In genomic region chr11:34053161-34053686, GRCh38 we compare ENCODE assay signal across 9 cellular contexts. TPM values are rescaled to one million over a fixed set of nuclear protein-coding genes. Genes with fewer than 3 reads are reported as not detected.
DNase-seq lines count a peak whose midpoint lies in the region; ATAC-seq, FAIRE-seq and TF ChIP-seq lines count a peak whose summit lies in the region.
"Had no signal": no experiment of that assay in that cellular context is flagged by ENCODE, and none has a peak within 500 bp of the region (broad histone marks: within the 10 kb centered on the region; RNA-seq: fewer than 3 reads in every experiment).

No MANE protein-coding gene starts in this region.

- peaks cover 1% of the 10 kb centered on the region for H3K27me3 Mint-ChIP-seq in activated T-helper 2 cell treated with anti-CD3 and anti-CD28 coated beads, Interferon-gamma antibody, Interleukin-2, Interleukin-4, amounts not matched to agents 10 μg/mL and 5 μg/mL and 100 μg/mL, durations not matched to agents 14 hours and 24 hours and 36 hours (ENCODE audit: low read depth)
- H3K27me3 Mint-ChIP-seq in stimulated activated naive CD8-positive, alpha-beta T cell treated with anti-CD3 and anti-CD28 coated beads, Interleukin-15, amount 100 ng/mL, for 72 hours = peaks cover 8% of the 10 kb centered on the region

- H3K4me3 Mint-ChIP-seq in activated T-helper 2 cell treated with anti-CD3 and anti-CD28 coated beads, Interferon-gamma antibody, Interleukin-2, Interleukin-4, amounts not matched to agents 10 μg/mL and 5 μg/mL and 100 μg/mL, durations not matched to agents 14 hours and 24 hours and 36 hours (ENCODE audit: low read depth) = peak overlapping the region; percentile 93
- H3K4me3 Mint-ChIP-seq in stimulated activated naive CD8-positive, alpha-beta T cell treated with anti-CD3 and anti-CD28 coated beads, Interleukin-15, amount 100 ng/mL, for 72 hours = peak overlapping the region; percentile 93 to 94

- H3K4me1 Mint-ChIP-seq in activated T-helper 2 cell treated with anti-CD3 and anti-CD28 coated beads, Interferon-gamma antibody, Interleukin-2, Interleukin-4, amounts not matched to agents 10 μg/mL and 5 μg/mL and 100 μg/mL, durations not matched to agents 14 hours and 24 hours and 36 hours (ENCODE audit: low read depth) = peaks cover 21% of the 10 kb centered on the region
- H3K4me1 Mint-ChIP-seq in stimulated activated naive CD8-positive, alpha-beta T cell treated with anti-CD3 and anti-CD28 coated beads, Interleukin-15, amount 100 ng/mL, for 72 hours = peaks cover 33% of the 10 kb centered on the region

- H4K20me1 ChIP-seq in neural cell (ENCODE audit: insufficient read depth) = peaks cover 16% of the 10 kb centered on the region

- peaks cover 60% of the 10 kb centered on the region for H3K79me2 ChIP-seq in neural cell (replicated peaks; ENCODE audit: insufficient read depth, low read length)

- peaks cover 15% of the 10 kb centered on the region for H3K36me3 ChIP-seq in BE2C
- H3K36me3 ChIP-seq in HUES48 (ENCODE audit: control insufficient read depth, insufficient read depth, low read length) = peaks cover 33% of the 10 kb centered on the region
- H3K36me3 ChIP-seq in Peyer's patch = peaks cover 0 to 7% (median 0%) of the 10 kb centered on the region in 3 donors
- no peaks in the 10 kb centered on the region for H3K36me3 ChIP-seq in neural cell (ENCODE audit: insufficient read depth, low read length)

- peak overlapping the region; percentile 59 for H3K4me2 ChIP-seq in neural cell (ENCODE audit: low read length)

- TF ChIP-seq POLR2A in Peyer's patch (IDR thresholded peaks at IDR 0.05) = peak in 1 of 2 donors; percentile 21

- FAIRE-seq in GM19239 (lab: Jason Lieb, UNC) = peak; percentile 92
- FAIRE-seq: TTC549 had no signal

- H3K9ac ChIP-seq in HUES48 (ENCODE audit: low read depth, low read length) (peak overlapping the region; percentile 99), neural cell (ENCODE audit: low read length) (peak overlapping the region; percentile 99)

- TF ChIP-seq EP300 in neural cell (conservative IDR thresholded peaks at IDR 0.05; ENCODE audit: poor library complexity, severe bottlenecking) = peak; percentile 45

- H3K9me2 ChIP-seq in neural cell (ENCODE audit: insufficient read depth, low read length) = no peaks in the 10 kb centered on the region

- H3K27ac Mint-ChIP-seq in activated T-helper 2 cell treated with anti-CD3 and anti-CD28 coated beads, Interferon-gamma antibody, Interleukin-2, Interleukin-4, amounts not matched to agents 10 μg/mL and 5 μg/mL and 100 μg/mL, durations not matched to agents 14 hours and 24 hours and 36 hours = peak overlapping the region; percentile 96
- H3K27ac Mint-ChIP-seq in stimulated activated naive CD8-positive, alpha-beta T cell treated with anti-CD3 and anti-CD28 coated beads, Interleukin-15, amount 100 ng/mL, for 72 hours = peak overlapping the region; percentile 99

- no peak for TF ChIP-seq RAD21 in neural cell (conservative IDR thresholded peaks at IDR 0.05)

- H3K9me3 ChIP-seq in BE2C = no peaks in the 10 kb centered on the region
- no peaks in the 10 kb centered on the region for H3K9me3 ChIP-seq in HUES48 (ENCODE audit: control insufficient read depth, insufficient read depth, low read length)
- H3K9me3 ChIP-seq in Peyer's patch = no peaks in the 10 kb centered on the region
- no peaks in the 10 kb centered on the region for H3K9me3 ChIP-seq in neural cell (ENCODE audit: low read length)

- no peaks in the 10 kb centered on the region for H3K4me1 ChIP-seq in BE2C
- peaks cover 23% of the 10 kb centered on the region for H3K4me1 ChIP-seq in HUES48 (ENCODE audit: control insufficient read depth, insufficient read depth, low read length)
- H3K4me1 ChIP-seq in Peyer's patch = peaks cover 4 to 44% (median 14%) of the 10 kb centered on the region in 4 donors

- DNase-seq in BE2C = peak; percentile 69
- DNase-seq in GM19239 (ENCODE audit: insufficient read length, low spot score) = peak; percentile 48
- peak; percentile 79 to 91 (median 85) for DNase-seq in Peyer's patch
- peak; percentile 74 for DNase-seq in activated T-helper 2 cell treated with anti-CD3 and anti-CD28 coated beads, Interferon-gamma antibody, Interleukin-2, Interleukin-4, amounts not matched to agents 10 μg/mL and 5 μg/mL and 100 μg/mL, durations not matched to agents 14 hours and 24 hours and 36 hours (ENCODE audit: low spot score)
- DNase-seq in fibroblast of pulmonary artery (ENCODE audit: low read depth) = peak; percentile 75
- peak; percentile 72 to 80 for DNase-seq in stimulated activated naive CD8-positive, alpha-beta T cell treated with anti-CD3 and anti-CD28 coated beads, Interleukin-15, amount 100 ng/mL, for 72 hours

- no peak for TF ChIP-seq CTCF in BE2C (IDR thresholded peaks at IDR 0.05; ENCODE audit: low read depth, low read length)
- no peak for TF ChIP-seq CTCF in Peyer's patch (IDR thresholded peaks at IDR 0.05)
- TF ChIP-seq CTCF in fibroblast of pulmonary artery (IDR thresholded peaks at IDR 0.05; ENCODE audit: low read length, missing control alignments) = no peak
- no peak for TF ChIP-seq CTCF in neural cell (IDR thresholded peaks at IDR 0.05; ENCODE audit: poor library complexity, severe bottlenecking)

- H3K27me3 ChIP-seq in BE2C (no peaks in the 10 kb centered on the region), HUES48 (ENCODE audit: control insufficient read depth, insufficient read depth, low read length) (no peaks in the 10 kb centered on the region), Peyer's patch (no peaks in the 10 kb centered on the region), neural cell (ENCODE audit: insufficient read depth, low read depth, low read length) (no peaks in the 10 kb centered on the region)

- H3K9me3 Mint-ChIP-seq in activated T-helper 2 cell treated with anti-CD3 and anti-CD28 coated beads, Interferon-gamma antibody, Interleukin-2, Interleukin-4, amounts not matched to agents 10 μg/mL and 5 μg/mL and 100 μg/mL, durations not matched to agents 14 hours and 24 hours and 36 hours = no peaks in the 10 kb centered on the region
- H3K9me3 Mint-ChIP-seq in stimulated activated naive CD8-positive, alpha-beta T cell treated with anti-CD3 and anti-CD28 coated beads, Interleukin-15, amount 100 ng/mL, for 72 hours = no peaks in the 10 kb centered on the region

- intact Hi-C loops in activated T-helper 2 cell treated with anti-CD3 and anti-CD28 coated beads, Interferon-gamma antibody, Interleukin-2, Interleukin-4, amounts not matched to agents 10 μg/mL and 5 μg/mL and 100 μg/mL, durations not matched to agents 14 hours and 24 hours and 36 hours (cut with micrococcal nuclease) = loop anchor here (1.0 to 10.0 kb wide), 4 partner anchors 194 to 796 kb away; partner anchors contain the start of genes ABTB2, CD59 and HIPK3

- peak overlapping the region; percentile 30 for H2AFZ ChIP-seq in neural cell (ENCODE audit: low read depth, low read length)

- peak overlapping the region; percentile 86 for H3K4me3 ChIP-seq in BE2C (ENCODE audit: low read depth, low read length)
- peak overlapping the region; percentile 98 for H3K4me3 ChIP-seq in HUES48 (ENCODE audit: low read depth, low read length)
- H3K4me3 ChIP-seq in Peyer's patch = peak overlapping the region; percentile 94 to 99 (median 97)
- H3K4me3 ChIP-seq in fibroblast of pulmonary artery (replicated peaks; ENCODE audit: low read depth, low read length) = peak overlapping the region; percentile 97
- H3K4me3 ChIP-seq in neural cell (ENCODE audit: low read length) = peak overlapping the region; percentile 75

- peaks cover 2% of the 10 kb centered on the region for H3F3A ChIP-seq in neural cell (ENCODE audit: insufficient read depth, low read length, poor library complexity, severe bottlenecking)

- ATAC-seq in stimulated activated naive CD8-positive, alpha-beta T cell treated with anti-CD3 and anti-CD28 coated beads, Interleukin-15, amount 100 ng/mL, for 72 hours = peak; percentile 62

- peaks cover 32% of the 10 kb centered on the region for H3K36me3 Mint-ChIP-seq in activated T-helper 2 cell treated with anti-CD3 and anti-CD28 coated beads, Interferon-gamma antibody, Interleukin-2, Interleukin-4, amounts not matched to agents 10 μg/mL and 5 μg/mL and 100 μg/mL, durations not matched to agents 14 hours and 24 hours and 36 hours (ENCODE audit: low read depth)

- peak overlapping the region; percentile 100 for H3K27ac ChIP-seq in HUES48 (ENCODE audit: low read depth, low read length)
- peak overlapping the region; percentile 96 to 99 (median 98) for H3K27ac ChIP-seq in Peyer's patch
- H3K27ac ChIP-seq in neural cell (ENCODE audit: low read length) = peak overlapping the region; percentile 98

TF ChIP-seq in neural cell, 6 proteins besides CTCF, POLR2A, EP300 and RAD21 (continues in another document):
- TF ChIP-seq EZH2 (IDR thresholded peaks at IDR 0.05; ENCODE audit: borderline replicate concordance, insufficient read depth, low read length, poor library complexity, severe bottlenecking) (no peak), TAF1 (IDR thresholded peaks at IDR 0.05; ENCODE audit: low read depth) (no peak), SMC3 (conservative IDR thresholded peaks at IDR 0.05; ENCODE audit: poor library complexity) (no peak), MXI1 (conservative IDR thresholded peaks at IDR 0.05; ENCODE audit: poor library complexity, severe bottlenecking) (peak; percentile 89), POLR2AphosphoS5 (IDR thresholded peaks at IDR 0.05) (peak; percentile 67)

RNA-seq across cellular contexts. Expression of gene CAPRIN1, which starts 1.7 kb away (rescaled TPM):
- 77.7 TPM for polyA plus RNA-seq in BE2C (2012; ENCODE audit: insufficient read depth, insufficient read length, low read depth)
- 100 to 1,000 TPM; 107 to 158 (median 142) TPM for total RNA-seq in Peyer's patch
- 285 and 286 TPM in 2 replicates for total RNA-seq in activated T-helper 2 cell treated with anti-CD3 and anti-CD28 coated beads, Interferon-gamma antibody, Interleukin-2, Interleukin-4, amounts not matched to agents 10 μg/mL and 5 μg/mL and 100 μg/mL, durations not matched to agents 14 hours and 24 hours and 36 hours
- 243 and 256 TPM in 2 replicates for polyA plus RNA-seq in neural cell
- 427 and 533 TPM in 2 replicates for polyA minus RNA-seq in neural cell

RNA-seq across cellular contexts. Expression of gene NAT10, which starts 52.2 kb away (rescaled TPM):
- 33.7 TPM for polyA plus RNA-seq in BE2C (2012; ENCODE audit: insufficient read depth, insufficient read length, low read depth)
- 10 to 100 TPM; 13.3 to 56.9 (median 24.2) TPM for total RNA-seq in Peyer's patch
- 124 and 125 TPM in 2 replicates for total RNA-seq in activated T-helper 2 cell treated with anti-CD3 and anti-CD28 coated beads, Interferon-gamma antibody, Interleukin-2, Interleukin-4, amounts not matched to agents 10 μg/mL and 5 μg/mL and 100 μg/mL, durations not matched to agents 14 hours and 24 hours and 36 hours
- polyA plus RNA-seq in neural cell = 12.4 and 12.7 TPM in 2 replicates
- polyA minus RNA-seq in neural cell = 22.3 and 22.6 TPM in 2 replicates

Comparison
In these comparisons a context has a peak if more than half of its experiments do, and no peak if none do; other contexts are left out.
1. Peak in every context shown above with its lines: DNase-seq, ATAC-seq, H3K4me3 ChIP-seq and H3K27ac ChIP-seq.